Comparison of ENCODE assay signal across 1 cellular context in the genomic region with DNA sequence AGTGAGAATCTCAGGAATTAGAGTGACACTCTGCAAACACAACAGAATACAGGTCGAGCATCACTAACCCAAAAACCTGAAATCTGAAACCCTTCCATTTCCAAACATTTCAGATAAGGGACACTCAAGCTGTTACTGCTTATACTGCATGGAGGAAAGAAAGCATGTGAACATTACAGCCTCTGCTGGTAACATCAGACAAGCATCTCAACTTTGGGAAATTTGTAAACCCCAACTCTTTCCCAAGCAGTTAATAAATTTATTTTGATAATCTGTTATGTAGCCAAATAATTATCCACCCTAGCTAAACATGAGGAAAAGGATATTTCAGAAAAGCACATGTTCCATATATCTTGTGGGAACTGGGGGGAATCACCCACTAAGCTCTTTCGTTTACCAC.
TF ChIP-seq lines count a peak whose summit lies in the region.

No MANE protein-coding gene starts in this region.

TF ChIP-seq in SK-N-SH treated with all-trans-retinoic acid at 6 μM for 48 hours, 23 proteins besides CTCF, POLR2A, EP300 and RAD21 (continued from another document):
- TF ChIP-seq, protein P1, sequence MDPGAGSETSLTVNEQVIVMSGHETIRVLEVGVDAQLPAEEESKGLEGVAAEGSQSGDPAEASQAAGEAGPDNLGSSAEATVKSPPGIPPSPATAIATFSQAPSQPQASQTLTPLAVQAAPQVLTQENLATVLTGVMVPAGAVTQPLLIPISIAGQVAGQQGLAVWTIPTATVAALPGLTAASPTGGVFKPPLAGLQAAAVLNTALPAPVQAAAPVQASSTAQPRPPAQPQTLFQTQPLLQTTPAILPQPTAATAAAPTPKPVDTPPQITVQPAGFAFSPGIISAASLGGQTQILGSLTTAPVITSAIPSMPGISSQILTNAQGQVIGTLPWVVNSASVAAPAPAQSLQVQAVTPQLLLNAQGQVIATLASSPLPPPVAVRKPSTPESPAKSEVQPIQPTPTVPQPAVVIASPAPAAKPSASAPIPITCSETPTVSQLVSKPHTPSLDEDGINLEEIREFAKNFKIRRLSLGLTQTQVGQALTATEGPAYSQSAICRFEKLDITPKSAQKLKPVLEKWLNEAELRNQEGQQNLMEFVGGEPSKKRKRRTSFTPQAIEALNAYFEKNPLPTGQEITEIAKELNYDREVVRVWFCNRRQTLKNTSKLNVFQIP (CRISPR knock-in tag; IDR thresholded peaks at IDR 0.05; ENCODE audit: borderline replicate concordance, low read depth): no peak
- TF ChIP-seq ARNTL (CRISPR knock-in tag; IDR thresholded peaks at IDR 0.05; ENCODE audit: borderline replicate concordance, low read depth): no peak
- no peak for TF ChIP-seq ZFP30 (CRISPR knock-in tag; IDR thresholded peaks at IDR 0.05)
- TF ChIP-seq, protein P2, sequence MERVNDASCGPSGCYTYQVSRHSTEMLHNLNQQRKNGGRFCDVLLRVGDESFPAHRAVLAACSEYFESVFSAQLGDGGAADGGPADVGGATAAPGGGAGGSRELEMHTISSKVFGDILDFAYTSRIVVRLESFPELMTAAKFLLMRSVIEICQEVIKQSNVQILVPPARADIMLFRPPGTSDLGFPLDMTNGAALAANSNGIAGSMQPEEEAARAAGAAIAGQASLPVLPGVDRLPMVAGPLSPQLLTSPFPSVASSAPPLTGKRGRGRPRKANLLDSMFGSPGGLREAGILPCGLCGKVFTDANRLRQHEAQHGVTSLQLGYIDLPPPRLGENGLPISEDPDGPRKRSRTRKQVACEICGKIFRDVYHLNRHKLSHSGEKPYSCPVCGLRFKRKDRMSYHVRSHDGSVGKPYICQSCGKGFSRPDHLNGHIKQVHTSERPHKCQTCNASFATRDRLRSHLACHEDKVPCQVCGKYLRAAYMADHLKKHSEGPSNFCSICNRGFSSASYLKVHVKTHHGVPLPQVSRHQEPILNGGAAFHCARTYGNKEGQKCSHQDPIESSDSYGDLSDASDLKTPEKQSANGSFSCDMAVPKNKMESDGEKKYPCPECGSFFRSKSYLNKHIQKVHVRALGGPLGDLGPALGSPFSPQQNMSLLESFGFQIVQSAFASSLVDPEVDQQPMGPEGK (CRISPR knock-in tag; IDR thresholded peaks at IDR 0.05; ENCODE audit: borderline replicate concordance): no peak
